Comparison of ENCODE assay signal across 29 cellular contexts in the genomic region with DNA sequence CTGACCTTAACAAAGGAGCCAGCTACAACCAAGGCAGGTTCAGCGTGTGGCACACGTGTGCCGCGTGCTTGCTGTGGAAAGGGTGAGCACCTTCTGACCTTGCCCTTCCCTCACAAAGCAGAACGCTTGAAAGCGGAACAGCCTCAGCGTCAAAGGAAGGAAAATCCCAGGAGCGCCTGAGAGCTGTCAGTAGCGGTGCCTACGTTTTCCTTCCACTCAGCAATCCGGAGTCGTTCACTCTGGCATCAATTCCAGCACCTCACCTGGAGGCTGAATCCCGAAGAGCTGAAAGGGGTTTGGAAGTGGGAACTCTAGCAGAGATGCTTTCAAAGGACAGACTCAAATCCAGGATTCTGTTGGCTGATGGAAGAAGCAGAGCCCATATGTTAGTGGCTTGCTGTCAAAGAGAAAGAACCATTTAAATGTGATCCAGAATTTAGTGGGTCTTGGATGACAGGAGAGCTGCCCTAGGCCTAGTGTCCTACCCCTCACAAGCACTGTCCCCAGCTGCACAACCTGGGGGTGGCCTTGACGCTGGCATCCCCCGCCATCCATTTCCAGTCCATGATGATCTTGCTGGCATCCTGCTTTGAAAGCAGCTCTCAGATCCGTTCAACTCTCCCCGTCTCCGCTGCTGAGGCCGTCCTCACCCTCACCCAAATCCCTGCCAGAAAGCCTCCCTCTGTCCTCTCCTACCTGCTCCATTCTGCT. TPM values are rescaled to one million over a fixed set of nuclear protein-coding genes. Genes with fewer than 3 reads are reported as not detected.
A peak's percentile ranks its signal among the peaks of the same experiment; 100 is the strongest.
DNase-seq lines count a peak whose midpoint lies in the region; ATAC-seq and TF ChIP-seq lines count a peak whose summit lies in the region.
"Had no signal": no experiment of that assay in that cellular context is flagged by ENCODE, and none has a peak within 500 bp of the region (broad histone marks: within the 10 kb centered on the region; RNA-seq: fewer than 3 reads in every experiment).

No MANE protein-coding gene starts in this region.

- ATAC-seq in lower lobe of right lung (no peak), HG02981 (IDR thresholded peaks at IDR 0.05; ENCODE audit: unreplicated experiment) (no peak)
- ATAC-seq: HCT116, left colon had no signal

- H3K9me3 ChIP-seq in lower lobe of right lung (no peaks in the 10 kb centered on the region), thyroid gland (no peaks in the 10 kb centered on the region)
- H3K9me3 ChIP-seq: neutrophil, SJCRH30, transverse colon had no signal

- H3K4me1 ChIP-seq in lower lobe of right lung (peaks cover 16% of the 10 kb centered on the region), thyroid gland (peaks cover 9 to 28% of the 10 kb centered on the region in 2 donors)
- H3K4me1 ChIP-seq: SJCRH30, transverse colon had no signal

- H3K27me3 ChIP-seq in lower lobe of right lung (ENCODE audit: low read depth) (no peaks in the 10 kb centered on the region), thyroid gland (no peaks in the 10 kb centered on the region)
- H3K27me3 ChIP-seq: neutrophil, sigmoid colon, SJCRH30, transverse colon had no signal

- H3K36me3 ChIP-seq in lower lobe of right lung = peaks cover 29% of the 10 kb centered on the region
- H3K36me3 ChIP-seq in thyroid gland = peaks cover 10 to 14% of the 10 kb centered on the region in 2 donors
- H3K36me3 ChIP-seq: neutrophil, SJCRH30 had no signal

- intact Hi-C loops in lower lobe of right lung (cut with DNase I) = no loop called here
- intact Hi-C loops in thyroid gland (cut with DNase I) = no loop called here

- no peak for TF ChIP-seq POLR2A in thyroid gland (IDR thresholded peaks at IDR 0.05)

- peak; percentile 30 for DNase-seq in activated CD8-positive, alpha-beta memory T cell treated with anti-CD3 and anti-CD28 coated beads for 24 hours
- no peak for DNase-seq in activated CD8-positive, alpha-beta memory T cell treated with anti-CD3 and anti-CD28 coated beads, Interleukin-2, amount 50 U/mL, for 4 hours
- DNase-seq in lower lobe of right lung = no peak
- no peak for DNase-seq in thyroid gland
- DNase-seq in activated effector memory CD4-positive, alpha-beta T cell treated with Interleukin-2 at 50 U/mL for 16 hours = no peak
- no peak for DNase-seq in RPMI8226
- DNase-seq: 8988T; activated CD4-positive, alpha-beta T cell treated with anti-CD3 and anti-CD28 coated beads for 4 hours; activated T-cell treated with anti-CD3 and anti-CD28 coated beads, Interleukin-2, amount 50 U/mL, for 1 hour; Calu3; DMS79; effector CD4-positive, alpha-beta T cell; GDM1; left colon; mesendoderm; NCI-H1436 treated with DMSO at 0.1 percent for 48 hours; NCI-H82; sigmoid colon; SJCRH30; stimulated activated CD4-positive, alpha-beta T cell treated with anti-CD3 and anti-CD28 coated beads, Interleukin-12 subunit alpha, Interleukin-12 subunit beta, amount 100 ng/mL, for 4 hours; stimulated activated CD4-positive, alpha-beta T cell treated with anti-CD3 and anti-CD28 coated beads, Interleukin-2, amount 100 ng/mL, for 48 hours; SW 1271; T-helper 9 cell; transverse colon had no signal

- no peak overlapping the region for H3K4me3 ChIP-seq in lower lobe of right lung
- H3K4me3 ChIP-seq in thyroid gland (replicated peaks in 1 of 3) = no peak overlapping the region
- H3K4me3 ChIP-seq: sigmoid colon, SJCRH30, transverse colon had no signal

- WGBS in thyroid gland, 2 donors = 80 to 83% methylated on average over 19 of the region's 19 CpGs

- H3K27ac ChIP-seq in angular gyrus (ENCODE audit: low read depth, low read length) (peak overlapping the region; percentile 11), lower lobe of right lung (peak overlapping the region; percentile 66), thyroid gland (peak overlapping the region; percentile 80 to 88 (median 82))
- H3K27ac ChIP-seq: neutrophil, sigmoid colon, SJCRH30, transverse colon, VCaP had no signal

- TF ChIP-seq CTCF in lower lobe of right lung (IDR thresholded peaks at IDR 0.05) (no peak), thyroid gland (IDR thresholded peaks at IDR 0.05) (no peak)

RNA-seq across cellular contexts. Expression of gene CCDC92, which starts 27.0 kb away (rescaled TPM):
- 47.6 TPM for total RNA-seq in lower lobe of right lung
- 10 to 100 TPM; 26.6 to 47.0 (median 39.1) TPM for total RNA-seq in thyroid gland

RNA-seq across cellular contexts. Expression of gene ZNF664, which starts 27.4 kb away (rescaled TPM):
- total RNA-seq in lower lobe of right lung (84.2 TPM), thyroid gland (100 to 1,000 TPM; 120 to 187 (median 138) TPM)

Comparison
In these comparisons a context has a peak if more than half of its experiments do, and no peak if none do; other contexts are left out.
1. H3K27ac ChIP-seq: peak in every context shown above with its lines; median percentile 82 in thyroid gland; 66 in lower lobe of right lung; 11 in angular gyrus.